Comparison of ENCODE assay signal across 21 cellular contexts in the genomic region with DNA sequence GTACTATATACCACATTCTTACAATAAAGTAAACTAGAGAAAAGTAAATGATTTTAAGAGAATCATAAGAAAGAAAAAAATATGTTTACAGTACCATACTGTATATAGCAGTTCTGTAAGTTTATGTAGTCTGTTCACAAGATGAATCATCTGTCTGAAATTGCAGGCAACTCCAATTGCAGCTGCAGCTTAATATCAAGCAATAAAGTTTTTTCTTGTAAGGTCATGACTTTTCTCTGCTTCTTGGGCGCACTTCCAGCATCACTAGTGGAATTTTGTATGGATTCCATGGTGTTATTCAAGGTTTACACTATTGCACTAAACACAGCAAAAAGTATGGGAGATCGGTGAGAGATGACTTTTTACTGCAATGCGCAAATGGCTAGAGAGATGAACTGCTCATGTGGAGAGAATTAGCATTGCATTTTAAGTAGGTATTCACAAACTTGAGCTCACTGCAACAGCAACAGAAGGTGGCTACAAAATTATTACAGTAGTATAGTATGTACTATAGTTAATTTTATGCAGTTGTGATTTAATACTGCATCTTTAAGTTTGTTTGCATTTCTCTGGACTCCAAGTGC.
A peak's percentile ranks its signal among the peaks of the same experiment; 100 is the strongest.
DNase-seq lines count a peak whose midpoint lies in the region; ATAC-seq and TF ChIP-seq lines count a peak whose summit lies in the region.
"Had no signal": no experiment of that assay in that cellular context is flagged by ENCODE, and none has a peak within 500 bp of the region (broad histone marks: within the 10 kb centered on the region; RNA-seq: fewer than 3 reads in every experiment).

No MANE protein-coding gene starts in this region.

- CTCF ChIA-PET in activated CD4-positive, alpha-beta memory T cell treated with anti-CD3 and anti-CD28 coated beads, Interleukin-2, amount 10 ng/mL, durations not matched to agents 7 days and 5 days (lab: Charles Lee): no interaction called here

- peaks cover 20% of the 10 kb centered on the region for H3K4me1 Mint-ChIP-seq in activated naive CD4-positive, alpha-beta T cell treated with anti-CD3 and anti-CD28 coated beads, Interleukin-2, amount 50 U/mL, for 24 hours
- peaks cover 25% of the 10 kb centered on the region for H3K4me1 Mint-ChIP-seq in activated CD4-positive, alpha-beta memory T cell treated with anti-CD3 and anti-CD28 coated beads, Interleukin-2, amount 10 ng/mL, durations not matched to agents 7 days and 5 days
- H3K4me1 Mint-ChIP-seq: neural crest cell had no signal

- no peak for ATAC-seq in activated naive CD4-positive, alpha-beta T cell treated with anti-CD3 and anti-CD28 coated beads, Interleukin-2, amount 50 U/mL, for 72 hours
- no peak for ATAC-seq in GM18867 (IDR thresholded peaks at IDR 0.05; ENCODE audit: unreplicated experiment)
- ATAC-seq: gastrocnemius medialis, psoas muscle, SK-N-SH treated with all-trans-retinoic acid at 6 μM for 48 hours had no signal

- no peaks in the 10 kb centered on the region for H3K27me3 Mint-ChIP-seq in activated naive CD4-positive, alpha-beta T cell treated with anti-CD3 and anti-CD28 coated beads, Interleukin-2, amount 50 U/mL, for 24 hours
- H3K27me3 Mint-ChIP-seq in activated CD4-positive, alpha-beta memory T cell treated with anti-CD3 and anti-CD28 coated beads, Interleukin-2, amount 10 ng/mL, durations not matched to agents 7 days and 5 days: no peaks in the 10 kb centered on the region
- H3K27me3 Mint-ChIP-seq: dendritic cell treated with granulocyte-macrophage colony-stimulating factor and Interleukin-4, amounts not matched to agents 40 ng/mL and 50 ng/mL, for 4 days had no signal

- H3K27ac Mint-ChIP-seq in activated naive CD4-positive, alpha-beta T cell treated with anti-CD3 and anti-CD28 coated beads, Interleukin-2, amount 50 U/mL, for 24 hours: peak overlapping the region; percentile 84
- H3K27ac Mint-ChIP-seq in activated naive CD4-positive, alpha-beta T cell treated with anti-CD3 and anti-CD28 coated beads, Interleukin-2, amount 50 U/mL, for 72 hours: no peak overlapping the region
- H3K27ac Mint-ChIP-seq in activated CD4-positive, alpha-beta memory T cell treated with anti-CD3 and anti-CD28 coated beads, Interleukin-2, amount 10 ng/mL, durations not matched to agents 7 days and 5 days: peak overlapping the region; percentile 72
- H3K27ac Mint-ChIP-seq: dendritic cell treated with granulocyte-macrophage colony-stimulating factor and Interleukin-4, amounts not matched to agents 40 ng/mL and 50 ng/mL, for 4 days had no signal

- DNase-seq in activated naive CD4-positive, alpha-beta T cell treated with anti-CD3 and anti-CD28 coated beads, Interleukin-2, amount 50 U/mL, for 72 hours (ENCODE audit: low spot score in 2 of 2): no peak
- no peak for DNase-seq in activated CD4-positive, alpha-beta memory T cell treated with anti-CD3 and anti-CD28 coated beads, Interleukin-2, amount 10 ng/mL, durations not matched to agents 7 days and 5 days
- peak; percentile 42 for DNase-seq in epithelial cell of esophagus (ENCODE audit: low read depth)
- no peak for DNase-seq in RKO (ENCODE audit: low spot score)
- no peak for DNase-seq in SK-N-DZ (ENCODE audit: low spot score)
- no peak for DNase-seq in NCI-H128 (lab: John Stamatoyannopoulos, UW; ENCODE audit: unreplicated experiment)
- DNase-seq: activated effector memory CD4-positive, alpha-beta T cell treated with anti-CD3 and anti-CD28 coated beads, Interleukin-2, amount 50 U/mL, for 16 hours; gastrocnemius medialis; GOT3; MM.1S; NCI-H187 treated with DMSO at 0.1 percent for 48 hours; NCI-H446; NK-92 treated with Interleukin-12 subunit alpha and Interleukin-12 subunit beta, amount 100 ng/mL, for 24 hours; psoas muscle; stimulated activated CD4-positive, alpha-beta T cell treated with anti-CD3 and anti-CD28 coated beads, Interleukin-12 subunit alpha, Interleukin-12 subunit beta, amount 100 ng/mL, for 4 hours had no signal

- TF ChIP-seq CTCF in epithelial cell of esophagus (IDR thresholded peaks at IDR 0.05; ENCODE audit: insufficient read depth, low read depth, low read length, missing control alignments): no peak

- no peak overlapping the region for H3K4me3 ChIP-seq in epithelial cell of esophagus (ENCODE audit: low read length)
- H3K4me3 ChIP-seq: gastrocnemius medialis, psoas muscle, tibial nerve had no signal

- peak overlapping the region; percentile 68 for H3K4me3 Mint-ChIP-seq in activated naive CD4-positive, alpha-beta T cell treated with anti-CD3 and anti-CD28 coated beads, Interleukin-2, amount 50 U/mL, for 24 hours
- peak overlapping the region; percentile 53 for H3K4me3 Mint-ChIP-seq in activated CD4-positive, alpha-beta memory T cell treated with anti-CD3 and anti-CD28 coated beads, Interleukin-2, amount 10 ng/mL, durations not matched to agents 7 days and 5 days
- H3K4me3 Mint-ChIP-seq: dendritic cell treated with granulocyte-macrophage colony-stimulating factor and Interleukin-4, amounts not matched to agents 40 ng/mL and 50 ng/mL, for 4 days; neural crest cell had no signal

- no peaks in the 10 kb centered on the region for H3K36me3 Mint-ChIP-seq in activated naive CD4-positive, alpha-beta T cell treated with anti-CD3 and anti-CD28 coated beads, Interleukin-2, amount 50 U/mL, for 24 hours
- peaks cover 0 to 1% of the 10 kb centered on the region in 2 donors for H3K36me3 Mint-ChIP-seq in activated naive CD4-positive, alpha-beta T cell treated with anti-CD3 and anti-CD28 coated beads, Interleukin-2, amount 50 U/mL, for 72 hours
- no peaks in the 10 kb centered on the region for H3K36me3 Mint-ChIP-seq in activated CD4-positive, alpha-beta memory T cell treated with anti-CD3 and anti-CD28 coated beads, Interleukin-2, amount 10 ng/mL, durations not matched to agents 7 days and 5 days (ENCODE audit: low read depth)

- POLR2A ChIA-PET in activated CD4-positive, alpha-beta memory T cell treated with anti-CD3 and anti-CD28 coated beads, Interleukin-2, amount 10 ng/mL, durations not matched to agents 7 days and 5 days (lab: Charles Lee): no interaction called here

- H3K9me3 Mint-ChIP-seq in activated naive CD4-positive, alpha-beta T cell treated with anti-CD3 and anti-CD28 coated beads, Interleukin-2, amount 50 U/mL, for 24 hours: no peaks in the 10 kb centered on the region
- no peaks in the 10 kb centered on the region for H3K9me3 Mint-ChIP-seq in activated naive CD4-positive, alpha-beta T cell treated with anti-CD3 and anti-CD28 coated beads, Interleukin-2, amount 50 U/mL, for 72 hours
- no peaks in the 10 kb centered on the region for H3K9me3 Mint-ChIP-seq in activated CD4-positive, alpha-beta memory T cell treated with anti-CD3 and anti-CD28 coated beads, Interleukin-2, amount 10 ng/mL, durations not matched to agents 7 days and 5 days
- H3K9me3 Mint-ChIP-seq: dendritic cell treated with granulocyte-macrophage colony-stimulating factor and Interleukin-4, amounts not matched to agents 40 ng/mL and 50 ng/mL, for 4 days; neural crest cell had no signal

Comparison
In these comparisons a context has a peak if more than half of its experiments do, and no peak if none do; other contexts are left out.
1. H3K27ac Mint-ChIP-seq: peak in activated naive CD4-positive, alpha-beta T cell treated with anti-CD3 and anti-CD28 coated beads, Interleukin-2, amount 50 U/mL, for 24 hours (single experiment) and activated CD4-positive, alpha-beta memory T cell treated with anti-CD3 and anti-CD28 coated beads, Interleukin-2, amount 10 ng/mL, durations not matched to agents 7 days and 5 days (single experiment); none in activated naive CD4-positive, alpha-beta T cell treated with anti-CD3 and anti-CD28 coated beads, Interleukin-2, amount 50 U/mL, for 72 hours (0 of 2).